ENCODE assay signal across 1 cellular context in genomic region chr10:72729528-72729927, GRCh38.
TF ChIP-seq lines count a peak whose summit lies in the region.

No MANE protein-coding gene starts in this region.

TF ChIP-seq in IMR-90, 13 proteins besides CTCF, POLR2A, EP300 and RAD21 (continued from another document):
- no peak for TF ChIP-seq USF2 (IDR thresholded peaks at IDR 0.05; ENCODE audit: low read depth, low read length)
- no peak for TF ChIP-seq BHLHE40 (IDR thresholded peaks at IDR 0.05; ENCODE audit: low read depth, low read length)
- TF ChIP-seq MXI1 (IDR thresholded peaks at IDR 0.05; ENCODE audit: borderline replicate concordance, low read depth, low read length), result no peak
- no peak for TF ChIP-seq ELK1 (IDR thresholded peaks at IDR 0.05; ENCODE audit: borderline replicate concordance, low read depth, low read length)
